ENCODE assay signal across 2 cellular contexts in the genomic region with DNA sequence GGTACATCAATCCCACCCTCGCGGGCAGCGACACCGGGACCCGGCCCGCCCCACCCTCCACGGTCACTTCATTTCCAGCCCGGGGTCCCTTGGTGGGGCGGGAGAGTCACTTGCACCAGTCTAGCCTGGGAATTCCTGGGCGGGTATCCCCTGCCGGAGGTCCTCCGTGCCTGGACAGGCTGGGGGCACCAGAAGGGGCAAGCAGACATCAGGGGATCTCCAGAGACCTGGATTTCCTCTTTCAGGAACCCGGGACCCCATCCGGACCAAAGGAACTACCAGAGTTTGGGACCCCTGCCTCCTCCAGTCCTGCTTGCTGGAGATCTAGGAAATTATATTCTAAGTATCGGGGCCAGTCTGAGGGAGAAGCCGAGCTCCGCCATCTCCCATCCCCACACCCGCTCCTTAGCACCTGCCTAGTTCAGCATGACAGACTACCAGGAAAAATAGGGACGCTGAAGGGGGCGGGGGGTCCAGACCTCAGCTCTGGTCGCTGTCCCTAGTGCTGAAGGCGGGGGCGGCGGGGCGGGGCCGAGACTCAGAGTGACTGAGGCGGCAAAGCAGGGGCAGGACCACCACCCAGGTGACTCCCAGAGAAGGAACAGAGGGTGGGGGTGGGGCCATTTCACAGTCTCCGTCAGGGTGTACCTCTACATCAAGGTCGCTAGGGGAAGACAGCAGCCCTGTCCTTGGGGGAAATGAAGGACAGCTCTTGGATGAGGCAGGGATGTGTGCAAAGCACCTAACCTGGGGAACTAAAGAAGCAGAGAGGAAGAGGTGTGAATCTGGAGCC.
TF ChIP-seq lines count a peak whose summit lies in the region.

No MANE protein-coding gene starts in this region.

TF ChIP-seq in HCT116, 20 proteins besides CTCF, POLR2A, EP300 and RAD21:
- no peak for TF ChIP-seq SRF (IDR thresholded peaks at IDR 0.05; ENCODE audit: low read depth)
- TF ChIP-seq CEBPB (IDR thresholded peaks at IDR 0.05; ENCODE audit: low read depth) = no peak
- no peak for TF ChIP-seq CBX3 (IDR thresholded peaks at IDR 0.05; ENCODE audit: low read depth)
- peak; percentile 95 for TF ChIP-seq EGR1 (IDR thresholded peaks at IDR 0.05; ENCODE audit: low read depth)
- TF ChIP-seq, protein P1, sequence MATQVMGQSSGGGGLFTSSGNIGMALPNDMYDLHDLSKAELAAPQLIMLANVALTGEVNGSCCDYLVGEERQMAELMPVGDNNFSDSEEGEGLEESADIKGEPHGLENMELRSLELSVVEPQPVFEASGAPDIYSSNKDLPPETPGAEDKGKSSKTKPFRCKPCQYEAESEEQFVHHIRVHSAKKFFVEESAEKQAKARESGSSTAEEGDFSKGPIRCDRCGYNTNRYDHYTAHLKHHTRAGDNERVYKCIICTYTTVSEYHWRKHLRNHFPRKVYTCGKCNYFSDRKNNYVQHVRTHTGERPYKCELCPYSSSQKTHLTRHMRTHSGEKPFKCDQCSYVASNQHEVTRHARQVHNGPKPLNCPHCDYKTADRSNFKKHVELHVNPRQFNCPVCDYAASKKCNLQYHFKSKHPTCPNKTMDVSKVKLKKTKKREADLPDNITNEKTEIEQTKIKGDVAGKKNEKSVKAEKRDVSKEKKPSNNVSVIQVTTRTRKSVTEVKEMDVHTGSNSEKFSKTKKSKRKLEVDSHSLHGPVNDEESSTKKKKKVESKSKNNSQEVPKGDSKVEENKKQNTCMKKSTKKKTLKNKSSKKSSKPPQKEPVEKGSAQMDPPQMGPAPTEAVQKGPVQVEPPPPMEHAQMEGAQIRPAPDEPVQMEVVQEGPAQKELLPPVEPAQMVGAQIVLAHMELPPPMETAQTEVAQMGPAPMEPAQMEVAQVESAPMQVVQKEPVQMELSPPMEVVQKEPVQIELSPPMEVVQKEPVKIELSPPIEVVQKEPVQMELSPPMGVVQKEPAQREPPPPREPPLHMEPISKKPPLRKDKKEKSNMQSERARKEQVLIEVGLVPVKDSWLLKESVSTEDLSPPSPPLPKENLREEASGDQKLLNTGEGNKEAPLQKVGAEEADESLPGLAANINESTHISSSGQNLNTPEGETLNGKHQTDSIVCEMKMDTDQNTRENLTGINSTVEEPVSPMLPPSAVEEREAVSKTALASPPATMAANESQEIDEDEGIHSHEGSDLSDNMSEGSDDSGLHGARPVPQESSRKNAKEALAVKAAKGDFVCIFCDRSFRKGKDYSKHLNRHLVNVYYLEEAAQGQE (IDR thresholded peaks at IDR 0.05; ENCODE audit: low read depth) = peak; percentile 85; the same call in 1 of the 2 replicates
- TF ChIP-seq JUND (IDR thresholded peaks at IDR 0.05) = no peak
- TF ChIP-seq EZH2 (IDR thresholded peaks at IDR 0.05) = no peak
TF ChIP-seq in HCT116: peak in this region for 2.

TF ChIP-seq in endothelial cell of umbilical vein, 7 proteins besides CTCF, POLR2A, EP300 and RAD21:
- TF ChIP-seq POLR2AphosphoS5 (IDR thresholded peaks at IDR 0.05; ENCODE audit: insufficient read depth, low read depth, low read length) = no peak
- TF ChIP-seq EZH2 (IDR thresholded peaks at IDR 0.05; ENCODE audit: borderline replicate concordance, low read depth, low read length, severe bottlenecking) = peak; percentile 17
- TF ChIP-seq MYC (IDR thresholded peaks at IDR 0.05; ENCODE audit: low read depth, low read length) = no peak
